ENCODE assay signal across 1 cellular context in genomic region chr1:99849744-99850457, GRCh38.
TF ChIP-seq lines count a peak whose summit lies in the region.

Gene AGL (plus strand): TSS chr1:99850361. CDS start chr1:99851043, 682 bp downstream.

TF ChIP-seq in HCT116, 20 proteins besides CTCF, POLR2A, EP300 and RAD21 (continued from another document):
- no peak for TF ChIP-seq REST (IDR thresholded peaks at IDR 0.05; ENCODE audit: low read depth)
- peak; percentile 79 for TF ChIP-seq ZFX (IDR thresholded peaks at IDR 0.05)
- no peak for TF ChIP-seq YY1 (IDR thresholded peaks at IDR 0.05; ENCODE audit: extremely low read depth, insufficient replicate concordance, low read depth, low read length)
- no peak for TF ChIP-seq EZH2 (IDR thresholded peaks at IDR 0.05)
- TF ChIP-seq ZBTB33 (IDR thresholded peaks at IDR 0.05; ENCODE audit: extremely low read depth, insufficient replicate concordance, low read length), result peak; percentile 96
- no peak for TF ChIP-seq FOSL1 (IDR thresholded peaks at IDR 0.05; ENCODE audit: low read depth)
- peak; percentile 79; the same call in 1 of the 2 replicates for TF ChIP-seq MAX (IDR thresholded peaks at IDR 0.05)
- no peak for TF ChIP-seq EZH2phosphoT487 (IDR thresholded peaks at IDR 0.05; ENCODE audit: borderline replicate concordance)
- TF ChIP-seq SRF (IDR thresholded peaks at IDR 0.05; ENCODE audit: low read depth), result no peak
